Comparison of ENCODE assay signal across 17 cellular contexts in the genomic region with DNA sequence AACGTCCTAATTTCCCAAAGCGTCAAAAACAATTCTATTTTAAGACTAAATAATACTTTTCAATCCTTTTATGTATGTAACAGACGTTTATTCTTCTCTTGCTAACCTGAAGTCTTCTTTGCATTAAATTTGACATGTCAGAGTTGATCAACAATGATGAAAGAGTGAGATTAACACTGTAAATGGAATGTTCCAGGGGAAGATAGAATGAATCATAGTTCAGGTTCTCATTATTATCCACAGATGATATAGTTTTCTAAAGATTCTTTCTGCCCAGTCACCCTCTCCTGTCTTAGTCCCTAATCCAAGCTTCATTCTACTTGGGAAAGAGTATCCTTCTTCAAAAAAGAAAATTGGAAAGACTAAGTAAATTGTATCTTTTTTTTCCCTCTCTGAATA. TPM values are rescaled to one million over a fixed set of nuclear protein-coding genes. Genes with fewer than 3 reads are reported as not detected.
DNase-seq lines count a peak whose midpoint lies in the region; ATAC-seq and TF ChIP-seq lines count a peak whose summit lies in the region.
"Had no signal": no experiment of that assay in that cellular context is flagged by ENCODE, and none has a peak within 500 bp of the region (broad histone marks: within the 10 kb centered on the region; RNA-seq: fewer than 3 reads in every experiment).

No MANE protein-coding gene starts in this region.

- no peak for TF ChIP-seq CTCF in MCF 10A (IDR thresholded peaks at IDR 0.05; ENCODE audit: unreplicated experiment)
- TF ChIP-seq CTCF in breast epithelium (IDR thresholded peaks at IDR 0.05): no peak
- no peak for TF ChIP-seq CTCF in fibroblast of mammary gland (conservative IDR thresholded peaks at IDR 0.05; ENCODE audit: control insufficient read depth, insufficient read depth, low read depth, low read length)
- no peak for TF ChIP-seq CTCF in GM10248 (IDR thresholded peaks at IDR 0.05; ENCODE audit: control extremely low read depth, extremely low read depth, low read depth, missing control alignments)
- TF ChIP-seq CTCF in WERI-Rb-1 (IDR thresholded peaks at IDR 0.05; ENCODE audit: low read depth, low read length): no peak
- no peak for TF ChIP-seq CTCF in tibial nerve (IDR thresholded peaks at IDR 0.05)
- TF ChIP-seq CTCF in sigmoid colon (IDR thresholded peaks at IDR 0.05): no peak

- intact Hi-C loops in MCF 10A (cut with micrococcal nuclease) (loop anchor here (1.0 kb wide), 1 partner anchor 39 kb away; the partner anchor contains the start of gene CEP170), breast epithelium (cut with DNase I; ENCODE audit: low total_unique reads) (no loop called here), sigmoid colon (cut with DNase I) (no loop called here)

- CTCF ChIA-PET in MCF 10A (lab: Yijun Ruan, JAX) (interaction anchor here (0.5 to 1.7 kb wide), 9 partner anchors 8 to 818 kb away, joined by 3 to 7 read pairs (median 3); partner anchors contain the start of gene SDCCAG8), GM10248 (lab: Yijun Ruan, JAX) (interaction anchor here (1.2 to 1.7 kb wide), 3 partner anchors 9 to 22 kb away, joined by 3 to 7 read pairs (median 4); no protein-coding TSS in a partner anchor)

- H3K4me1 ChIP-seq in breast epithelium (no peaks in the 10 kb centered on the region), tibial nerve (no peaks in the 10 kb centered on the region), sigmoid colon (no peaks in the 10 kb centered on the region)
- H3K4me1 ChIP-seq: parathyroid adenoma, thyroid gland had no signal

- 77 to 82% methylated on average over 3 of the region's 3 CpGs for WGBS in tibial nerve, 2 donors
- WGBS in sigmoid colon, 2 donors: 84 to 91% methylated on average over 3 of the region's 3 CpGs

- no peaks in the 10 kb centered on the region for H3K9me3 ChIP-seq in breast epithelium
- H3K9me3 ChIP-seq in WERI-Rb-1 (ENCODE audit: severe bottlenecking): no peaks in the 10 kb centered on the region
- peaks cover 0 to 19% (median 4%) of the 10 kb centered on the region in 4 donors for H3K9me3 ChIP-seq in tibial nerve
- no peaks in the 10 kb centered on the region for H3K9me3 ChIP-seq in sigmoid colon
- H3K9me3 ChIP-seq: esophagus squamous epithelium, mucosa of descending colon, thyroid gland had no signal

- no peak overlapping the region for H3K27ac ChIP-seq in breast epithelium
- no peak overlapping the region for H3K27ac ChIP-seq in WERI-Rb-1
- no peak overlapping the region for H3K27ac ChIP-seq in tibial nerve
- no peak overlapping the region for H3K27ac ChIP-seq in sigmoid colon
- H3K27ac ChIP-seq: esophagus squamous epithelium, parathyroid adenoma, thyroid gland had no signal

- H3K27me3 Mint-ChIP-seq in MCF 10A (ENCODE audit: insufficient read depth, unreplicated experiment): no peaks in the 10 kb centered on the region
- H3K27me3 Mint-ChIP-seq: activated CD4-positive, alpha-beta T cell treated with anti-CD3 and anti-CD28 coated beads, Interleukin-2, amount 10 ng/mL, durations not matched to agents 24 days and 14 days; T-helper 17 cell had no signal

- no peak for TF ChIP-seq EP300 in tibial nerve (IDR thresholded peaks at IDR 0.05)
- TF ChIP-seq EP300 in sigmoid colon (IDR thresholded peaks at IDR 0.05): no peak

- peak overlapping the region; percentile 96 for H3K27ac Mint-ChIP-seq in MCF 10A (ENCODE audit: low read depth, unreplicated experiment)
- H3K27ac Mint-ChIP-seq in activated naive CD4-positive, alpha-beta T cell treated with anti-CD3 and anti-CD28 coated beads, Interleukin-2, amount 50 U/mL, for 72 hours: peak overlapping the region; percentile 29 to 62
- H3K27ac Mint-ChIP-seq: activated CD4-positive, alpha-beta T cell treated with anti-CD3 and anti-CD28 coated beads, Interleukin-2, amount 10 ng/mL, durations not matched to agents 24 days and 14 days; activated T-helper 1 cell treated with anti-CD3 and anti-CD28 coated beads, Interleukin-12 subunit alpha, Interleukin-12 subunit beta, Interleukin-2, Interleukin-4 antibody, amounts not matched to agents 30 ng/mL and 10 ng/mL and 1 ng/mL, durations not matched to agents 14 hours and 24 hours and 36 hours; T-helper 17 cell had no signal

- H3K36me3 ChIP-seq in breast epithelium (no peaks in the 10 kb centered on the region), WERI-Rb-1 (peaks cover 10% of the 10 kb centered on the region), tibial nerve (peaks cover 0 to 86% (median 0%) of the 10 kb centered on the region in 3 donors), sigmoid colon (peaks cover 0 to 42% (median 4%) of the 10 kb centered on the region in 4 donors)
- H3K36me3 ChIP-seq: thyroid gland had no signal

- TF ChIP-seq POLR2A in breast epithelium (IDR thresholded peaks at IDR 0.05): no peak
- no peak for TF ChIP-seq POLR2A in tibial nerve (IDR thresholded peaks at IDR 0.05)
- TF ChIP-seq POLR2A in sigmoid colon (IDR thresholded peaks at IDR 0.05): no peak

- no peak overlapping the region for H3K4me3 ChIP-seq in breast epithelium
- no peak overlapping the region for H3K4me3 ChIP-seq in fibroblast of mammary gland (ENCODE audit: control insufficient read depth, low read depth, low read length)
- H3K4me3 ChIP-seq in WERI-Rb-1 (ENCODE audit: low read depth, low read length): no peak overlapping the region
- H3K4me3 ChIP-seq in tibial nerve: no peak overlapping the region
- no peak overlapping the region for H3K4me3 ChIP-seq in sigmoid colon
- H3K4me3 ChIP-seq: esophagus squamous epithelium, mucosa of descending colon, thyroid gland had no signal

- POLR2A ChIA-PET in MCF 10A (lab: Yijun Ruan, JAX): interaction anchor here (0.6 to 5.6 kb wide), 12 partner anchors 8 to 1127 kb away, joined by 3 to 68 read pairs (median 4); partner anchors contain the start of genes CEP170 and SDCCAG8
- POLR2A ChIA-PET in GM10248 (lab: Yijun Ruan, JAX): no interaction called here

- H3K4me3 Mint-ChIP-seq in MCF 10A (ENCODE audit: unreplicated experiment): peak overlapping the region; percentile 2
- H3K4me3 Mint-ChIP-seq: activated CD4-positive, alpha-beta T cell treated with anti-CD3 and anti-CD28 coated beads, Interleukin-2, amount 10 ng/mL, durations not matched to agents 24 days and 14 days; activated T-helper 1 cell treated with anti-CD3 and anti-CD28 coated beads, Interleukin-12 subunit alpha, Interleukin-12 subunit beta, Interleukin-2, Interleukin-4 antibody, amounts not matched to agents 30 ng/mL and 10 ng/mL and 1 ng/mL, durations not matched to agents 14 hours and 24 hours and 36 hours; T-helper 17 cell had no signal

- no TSS peak for BruUV-seq in MCF 10A (replicated peaks; lab: Mats Ljungman, UMichigan)

- H3K36me3 Mint-ChIP-seq in MCF 10A (ENCODE audit: insufficient read depth, unreplicated experiment): peaks cover 49% of the 10 kb centered on the region
- peaks cover 68 to 77% of the 10 kb centered on the region in 2 donors for H3K36me3 Mint-ChIP-seq in activated naive CD4-positive, alpha-beta T cell treated with anti-CD3 and anti-CD28 coated beads, Interleukin-2, amount 50 U/mL, for 72 hours

- H3K4me1 Mint-ChIP-seq in MCF 10A (ENCODE audit: insufficient read depth, unreplicated experiment): peaks cover 28% of the 10 kb centered on the region
- H3K4me1 Mint-ChIP-seq: activated CD4-positive, alpha-beta T cell treated with anti-CD3 and anti-CD28 coated beads, Interleukin-2, amount 10 ng/mL, durations not matched to agents 24 days and 14 days; T-helper 17 cell had no signal

- DNase-seq in MCF 10A (ENCODE audit: unreplicated experiment) (peak; percentile 79), breast epithelium (ENCODE audit: low spot score in 2 of 2) (no peak), fibroblast of mammary gland (ENCODE audit: low read depth) (peak; percentile 85), GM10248 (ENCODE audit: extremely low spot score) (no peak), WERI-Rb-1 (no peak), tibial nerve (ENCODE audit: low spot score in 2 of 2) (no peak), sigmoid colon (no peak)
- no peak for DNase-seq in activated naive CD4-positive, alpha-beta T cell treated with anti-CD3 and anti-CD28 coated beads, Interleukin-2, amount 50 U/mL, for 72 hours (ENCODE audit: low spot score in 2 of 2)
- DNase-seq: activated CD4-positive, alpha-beta T cell treated with anti-CD3 and anti-CD28 coated beads, Interleukin-2, amount 10 ng/mL, durations not matched to agents 24 days and 14 days; esophagus squamous epithelium; mucosa of descending colon; NCI-H1417 treated with DMSO at 0.1 percent for 48 hours; NCI-H526 treated with DMSO at 0.1 percent for 48 hours; T-helper 17 cell; thyroid gland had no signal

- ATAC-seq in activated naive CD4-positive, alpha-beta T cell treated with anti-CD3 and anti-CD28 coated beads, Interleukin-2, amount 50 U/mL, for 72 hours: peak in 1 of 2 donors; percentile 82
- ATAC-seq: mucosa of descending colon, T-helper 17 cell had no signal

- H3K27me3 ChIP-seq in breast epithelium (no peaks in the 10 kb centered on the region), WERI-Rb-1 (ENCODE audit: insufficient read depth, low read depth, severe bottlenecking) (no peaks in the 10 kb centered on the region), tibial nerve (no peaks in the 10 kb centered on the region), sigmoid colon (no peaks in the 10 kb centered on the region)
- H3K27me3 ChIP-seq: esophagus squamous epithelium, thyroid gland had no signal

- peaks cover 8% of the 10 kb centered on the region for H3K9me3 Mint-ChIP-seq in MCF 10A (ENCODE audit: unreplicated experiment)
- peaks cover 15 to 18% of the 10 kb centered on the region in 2 donors for H3K9me3 Mint-ChIP-seq in activated naive CD4-positive, alpha-beta T cell treated with anti-CD3 and anti-CD28 coated beads, Interleukin-2, amount 50 U/mL, for 72 hours

RNA-seq across cellular contexts. Expression of gene SDCCAG8, which starts 38.9 kb away (rescaled TPM):
- 81.1 and 128 TPM in 2 replicates for total RNA-seq in MCF 10A (2022)
- total RNA-seq in breast epithelium: 10 to 100 TPM; 48.6 to 73.0 (median 62.3) TPM
- 10 to 100 TPM; 30.1 to 37.3 TPM for total RNA-seq in activated naive CD4-positive, alpha-beta T cell treated with anti-CD3 and anti-CD28 coated beads, Interleukin-2, amount 50 U/mL, for 72 hours
- total RNA-seq in tibial nerve: 10 to 100 TPM; 39.0 to 86.5 (median 56.0) TPM
- total RNA-seq in sigmoid colon: 10 to 100 TPM; 30.3 to 49.7 (median 40.2) TPM
- 10 to 100 TPM; 15.6 to 21.3 (median 16.3) TPM for polyA plus RNA-seq in sigmoid colon

RNA-seq across cellular contexts. Expression of gene CEP170, which starts 39.6 kb away (rescaled TPM):
- 148 and 182 TPM in 2 replicates for total RNA-seq in MCF 10A (2022)
- 10 to 100 TPM; 37.4 to 54.2 (median 47.4) TPM for total RNA-seq in breast epithelium
- total RNA-seq in activated naive CD4-positive, alpha-beta T cell treated with anti-CD3 and anti-CD28 coated beads, Interleukin-2, amount 50 U/mL, for 72 hours: 10 to 100 TPM; 51.9 to 72.9 TPM
- 10 to 100 TPM; 43.7 to 91.8 (median 76.7) TPM for total RNA-seq in tibial nerve
- 10 to 100 TPM; 27.6 to 46.3 (median 33.6) TPM for total RNA-seq in sigmoid colon
- polyA plus RNA-seq in sigmoid colon: 1 to 10 TPM; 4.6 to 8.9 (median 7.8) TPM

Comparison
In these comparisons a context has a peak if more than half of its experiments do, and no peak if none do; other contexts are left out.
1. DNase-seq: peak in MCF 10A (single experiment) and fibroblast of mammary gland (single experiment); none in breast epithelium (0 of 2), activated naive CD4-positive, alpha-beta T cell treated with anti-CD3 and anti-CD28 coated beads, Interleukin-2, amount 50 U/mL, for 72 hours (0 of 2), GM10248 (single experiment), WERI-Rb-1 (single experiment), tibial nerve (0 of 2) and sigmoid colon (single experiment).